ENCODE assay signal across 23 cellular contexts in genomic region chr5:138951091-138951985, GRCh38.
DNase-seq lines count a peak whose midpoint lies in the region; ATAC-seq and TF ChIP-seq lines count a peak whose summit lies in the region.
"Had no signal": no experiment of that assay in that cellular context is flagged by ENCODE, and none has a peak within 500 bp of the region (broad histone marks: within the 10 kb centered on the region; RNA-seq: fewer than 3 reads in every experiment).

No MANE protein-coding gene starts in this region.

- POLR2A ChIA-PET in WTC11 (lab: Charles Lee) (no interaction called here), T-cell (lab: Charles Lee) (no interaction called here)

- H3K27me3 Mint-ChIP-seq in WTC11 (ENCODE audit: low read depth) (no peaks in the 10 kb centered on the region), T-cell (no peaks in the 10 kb centered on the region)
- no peaks in the 10 kb centered on the region for H3K27me3 Mint-ChIP-seq in activated naive CD4-positive, alpha-beta T cell treated with anti-CD3 and anti-CD28 coated beads, Interleukin-2, amount 10 ng/mL, durations not matched to agents 7 days and 5 days
- H3K27me3 Mint-ChIP-seq: B cell; IgD-negative memory B cell; stimulated activated memory B cell treated with anti-CD40 and anti-IgM and Interleukin-4, amounts not matched to agents 10 μg/mL and 1 μg/mL and 100 μg/mL, for 72 hours had no signal

- DNase-seq in WTC11 (ENCODE audit: low spot score) = no peak
- peak; percentile 51 for DNase-seq in sigmoid colon
- no peak for DNase-seq in activated naive CD4-positive, alpha-beta T cell treated with anti-CD3 and anti-CD28 coated beads, Interleukin-2, amount 10 ng/mL, durations not matched to agents 7 days and 5 days
- no peak for DNase-seq in T-cell
- DNase-seq: activated CD4-positive, alpha-beta T cell treated with anti-CD3 and anti-CD28 coated beads, Interleukin-2, amount 50 U/mL, for 1 hour; aorta; central memory CD4-positive, alpha-beta T cell; GDM1; natural killer cell; NCI-H1048; NCI-H1694 treated with DMSO at 0.1 percent for 48 hours; NCI-H510A; OCI-M1; stimulated activated CD4-positive, alpha-beta T cell treated with anti-CD3 and anti-CD28 coated beads, Interleukin-4, amount 100 ng/mL, for 4 hours had no signal

- no peak for TF ChIP-seq POLR2A in sigmoid colon (IDR thresholded peaks at IDR 0.05)

- H3K4me1 ChIP-seq in sigmoid colon = peaks cover 0 to 39% (median 38%) of the 10 kb centered on the region in 4 donors

- no peaks in the 10 kb centered on the region for H3K9me3 ChIP-seq in sigmoid colon

- H3K4me3 Mint-ChIP-seq in WTC11 = no peak overlapping the region
- no peak overlapping the region for H3K4me3 Mint-ChIP-seq in activated naive CD4-positive, alpha-beta T cell treated with anti-CD3 and anti-CD28 coated beads, Interleukin-2, amount 10 ng/mL, durations not matched to agents 7 days and 5 days
- no peak overlapping the region for H3K4me3 Mint-ChIP-seq in T-cell
- H3K4me3 Mint-ChIP-seq: B cell; IgD-negative memory B cell; stimulated activated memory B cell treated with anti-CD40 and anti-IgM and Interleukin-4, amounts not matched to agents 10 μg/mL and 1 μg/mL and 100 μg/mL, for 72 hours had no signal

- peak overlapping the region; percentile 84 for H3K27ac ChIP-seq in C4-2B
- H3K27ac ChIP-seq in layer of hippocampus (ENCODE audit: low read depth, low read length) = peak overlapping the region; percentile 58
- no peak overlapping the region for H3K27ac ChIP-seq in sigmoid colon
- H3K27ac ChIP-seq: parathyroid adenoma had no signal

- H3K36me3 Mint-ChIP-seq in WTC11 (no peaks in the 10 kb centered on the region), T-cell (peaks cover 30% of the 10 kb centered on the region)
- H3K36me3 Mint-ChIP-seq in activated naive CD4-positive, alpha-beta T cell treated with anti-CD3 and anti-CD28 coated beads, Interleukin-2, amount 10 ng/mL, durations not matched to agents 7 days and 5 days = no peaks in the 10 kb centered on the region
- H3K36me3 Mint-ChIP-seq: activated naive CD4-positive, alpha-beta T cell treated with anti-CD3 and anti-CD28 coated beads, Interleukin-2, amount 50 U/mL, for 72 hours; natural killer cell had no signal

- no peak overlapping the region for H3K4me3 ChIP-seq in sigmoid colon

- CTCF ChIA-PET in WTC11 (lab: Charles Lee) (interaction anchor here (0.5 to 1.6 kb wide), 2 partner anchors 358 to 372 kb away, joined by 3 read pairs; no protein-coding TSS in a partner anchor), T-cell (lab: Charles Lee) (no interaction called here)
- CTCF ChIA-PET in activated naive CD4-positive, alpha-beta T cell treated with anti-CD3 and anti-CD28 coated beads, Interleukin-2, amount 10 ng/mL, durations not matched to agents 7 days and 5 days (lab: Charles Lee) = no interaction called here

- no peaks in the 10 kb centered on the region for H3K9me3 Mint-ChIP-seq in WTC11
- H3K9me3 Mint-ChIP-seq in activated naive CD4-positive, alpha-beta T cell treated with anti-CD3 and anti-CD28 coated beads, Interleukin-2, amount 10 ng/mL, durations not matched to agents 7 days and 5 days = no peaks in the 10 kb centered on the region
- H3K9me3 Mint-ChIP-seq in T-cell = no peaks in the 10 kb centered on the region
- H3K9me3 Mint-ChIP-seq: activated naive CD4-positive, alpha-beta T cell treated with anti-CD3 and anti-CD28 coated beads, Interleukin-2, amount 50 U/mL, for 72 hours; IgD-negative memory B cell; natural killer cell; stimulated activated memory B cell treated with anti-CD40 and anti-IgM and Interleukin-4, amounts not matched to agents 10 μg/mL and 1 μg/mL and 100 μg/mL, for 72 hours had no signal

- TF ChIP-seq CTCF in C4-2B (conservative IDR thresholded peaks at IDR 0.05) (no peak), WTC11 (IDR thresholded peaks at IDR 0.05) (no peak), sigmoid colon (IDR thresholded peaks at IDR 0.05) (no peak)

- peaks cover 0 to 17% (median 9%) of the 10 kb centered on the region in 4 donors for H3K36me3 ChIP-seq in sigmoid colon

- 96 to 97% methylated on average over 18 of the region's 18 CpGs for WGBS in sigmoid colon, 2 donors

- H3K27ac Mint-ChIP-seq in WTC11 (peak overlapping the region; percentile 59; the same call in 1 of the 2 replicates), T-cell (no peak overlapping the region)
- H3K27ac Mint-ChIP-seq in activated naive CD4-positive, alpha-beta T cell treated with anti-CD3 and anti-CD28 coated beads, Interleukin-2, amount 10 ng/mL, durations not matched to agents 7 days and 5 days = no peak overlapping the region
- H3K27ac Mint-ChIP-seq: activated naive CD4-positive, alpha-beta T cell treated with anti-CD3 and anti-CD28 coated beads, Interleukin-2, amount 50 U/mL, for 72 hours; B cell; IgD-negative memory B cell; stimulated activated memory B cell treated with anti-CD40 and anti-IgM and Interleukin-4, amounts not matched to agents 10 μg/mL and 1 μg/mL and 100 μg/mL, for 72 hours had no signal

- intact Hi-C loops in sigmoid colon (cut with DNase I) = loop anchor here (10.0 kb wide), 1 partner anchor 313 kb away; no protein-coding TSS in a partner anchor

- H3K4me1 Mint-ChIP-seq in WTC11 (peaks cover 36% of the 10 kb centered on the region), T-cell (peaks cover 16 to 23% (median 20%) of the 10 kb centered on the region in 3 donors)
- peaks cover 22% of the 10 kb centered on the region for H3K4me1 Mint-ChIP-seq in activated naive CD4-positive, alpha-beta T cell treated with anti-CD3 and anti-CD28 coated beads, Interleukin-2, amount 10 ng/mL, durations not matched to agents 7 days and 5 days

- H3K27me3 ChIP-seq in layer of hippocampus (ENCODE audit: control insufficient read depth, insufficient read depth, low read length) = no peaks in the 10 kb centered on the region
- no peaks in the 10 kb centered on the region for H3K27me3 ChIP-seq in sigmoid colon

- TF ChIP-seq EP300 in sigmoid colon (IDR thresholded peaks at IDR 0.05) = no peak

- ATAC-seq in WTC11 = no peak
- ATAC-seq in T-cell (replicated peaks in 1 of 4) = no peak
- ATAC-seq in HG02798 (IDR thresholded peaks at IDR 0.05; ENCODE audit: poor library complexity, unreplicated experiment) = no peak
- ATAC-seq: activated naive CD4-positive, alpha-beta T cell treated with anti-CD3 and anti-CD28 coated beads, Interleukin-2, amount 50 U/mL, for 72 hours; natural killer cell; sciatic nerve; stimulated activated memory B cell treated with anti-CD40 and anti-IgM and Interleukin-4, amounts not matched to agents 10 μg/mL and 1 μg/mL and 100 μg/mL, for 72 hours had no signal

TF ChIP-seq in WTC11, 78 proteins besides CTCF, POLR2A, EP300 and RAD21:
- TF ChIP-seq NR1H2 (CRISPR knock-in tag; IDR thresholded peaks at IDR 0.05) (no peak), ZNF219 (CRISPR knock-in tag; IDR thresholded peaks at IDR 0.05; ENCODE audit: borderline replicate concordance) (no peak), ETV6 (CRISPR knock-in tag; IDR thresholded peaks at IDR 0.05) (no peak), ELF4 (CRISPR knock-in tag; IDR thresholded peaks at IDR 0.05; ENCODE audit: low read depth) (no peak), HMGA2 (CRISPR knock-in tag; IDR thresholded peaks at IDR 0.05) (no peak)

Comparison
In these comparisons a context has a peak if more than half of its experiments do, and no peak if none do; other contexts are left out.
1. H3K27ac ChIP-seq: peak in C4-2B (single experiment) and layer of hippocampus (single experiment); none in sigmoid colon (0 of 4).